In genomic region chr9:37451628-37452027, GRCh38 we compare ENCODE assay signal across 24 cellular contexts. TPM values are rescaled to one million over a fixed set of nuclear protein-coding genes. Genes with fewer than 3 reads are reported as not detected.
DNase-seq lines count a peak whose midpoint lies in the region; ATAC-seq and TF ChIP-seq lines count a peak whose summit lies in the region.
"Had no signal": no experiment of that assay in that cellular context is flagged by ENCODE, and none has a peak within 500 bp of the region (broad histone marks: within the 10 kb centered on the region; RNA-seq: fewer than 3 reads in every experiment).

No MANE protein-coding gene starts in this region.

- 71 to 86% (median 84%) methylated on average over 3 of the region's 3 CpGs for WGBS in heart left ventricle, 4 donors

- ATAC-seq in heart left ventricle (no peak), HG02678 (IDR thresholded peaks at IDR 0.05; ENCODE audit: unreplicated experiment) (no peak)
- no peak for ATAC-seq in activated T-helper 17 cell treated with anti-CD3 and anti-CD28 coated beads, Interleukin-2, amount 50 U/mL, for 72 hours (replicated peaks)
- ATAC-seq: HepG2 had no signal

- H3K4me3 Mint-ChIP-seq in activated T-helper 17 cell treated with anti-CD3 and anti-CD28 coated beads, Interleukin-2, amount 50 U/mL, for 72 hours, result no peak overlapping the region
- no peak overlapping the region for H3K4me3 Mint-ChIP-seq in mesothelial cell of epicardium
- H3K4me3 Mint-ChIP-seq: CD4-positive, CD25-positive, alpha-beta regulatory T cell had no signal

- TF ChIP-seq POLR2A in heart left ventricle (IDR thresholded peaks at IDR 0.05), result no peak

- H3K36me3 ChIP-seq in cardiac muscle cell (peaks cover 6% of the 10 kb centered on the region), heart left ventricle (peaks cover 0 to 26% (median 4%) of the 10 kb centered on the region in 9 donors), stomach smooth muscle (ENCODE audit: control insufficient read depth in 2 of 2, insufficient read depth in 2 of 2, low read length in 2 of 2) (peaks cover 3% of the 10 kb centered on the region in 2 donors)

- no peak for DNase-seq in cardiac muscle cell (ENCODE audit: low read depth in 1 of 2, low spot score in 1 of 2)
- no peak for DNase-seq in heart left ventricle
- DNase-seq in mesothelial cell of epicardium (ENCODE audit: low spot score in 2 of 2, unreplicated experiment in 2 of 2), result no peak
- DNase-seq in middle frontal gyrus (ENCODE audit: extremely low spot score, low spot score), result no peak
- DNase-seq in NCI-H2081 (lab: John Stamatoyannopoulos, UW), result no peak
- DNase-seq: 8988T; CD4-positive, CD25-positive, alpha-beta regulatory T cell; COR-L47; DMS79 treated with DMSO at 0.1 percent for 48 hours; GM23248; KG1; NCI-H1092 treated with DMSO at 0.1 percent for 48 hours; NCI-H1436 treated with DMSO at 0.1 percent for 48 hours; NCI-H1930; NCI-H2227 treated with DMSO at 0.1 percent for 48 hours; NCI-H510A; SHP77 treated with DMSO at 0.1 percent for 48 hours had no signal

- intact Hi-C loops in heart left ventricle (cut with DNase I), result no loop called here

- peak overlapping the region; percentile 30 for H3K27ac Mint-ChIP-seq in activated T-helper 17 cell treated with anti-CD3 and anti-CD28 coated beads, Interleukin-2, amount 50 U/mL, for 72 hours
- H3K27ac Mint-ChIP-seq in mesothelial cell of epicardium, result peak overlapping the region; percentile 47

- no peaks in the 10 kb centered on the region for H3K9me3 Mint-ChIP-seq in activated T-helper 17 cell treated with anti-CD3 and anti-CD28 coated beads, Interleukin-2, amount 50 U/mL, for 72 hours
- H3K9me3 Mint-ChIP-seq in mesothelial cell of epicardium, result no peaks in the 10 kb centered on the region
- H3K9me3 Mint-ChIP-seq: CD4-positive, CD25-positive, alpha-beta regulatory T cell had no signal

- H3K9ac ChIP-seq in stomach smooth muscle (ENCODE audit: low read length in 2 of 2), result no peak overlapping the region
- H3K9ac ChIP-seq: GM23248 had no signal

- H3K4me3 ChIP-seq in cardiac muscle cell (no peak overlapping the region), heart left ventricle (no peak overlapping the region), stomach smooth muscle (ENCODE audit: low read length in 2 of 2) (no peak overlapping the region)
- H3K4me3 ChIP-seq: GM23248, HAP-1 had no signal

- H3K4me1 ChIP-seq in cardiac muscle cell (ENCODE audit: low read depth) (no peaks in the 10 kb centered on the region), heart left ventricle (peaks cover 0 to 22% (median 3%) of the 10 kb centered on the region in 12 donors), stomach smooth muscle (ENCODE audit: control insufficient read depth, insufficient read depth, low read length) (peaks cover 15% of the 10 kb centered on the region)

- peaks cover 30% of the 10 kb centered on the region for H3K36me3 Mint-ChIP-seq in activated T-helper 17 cell treated with anti-CD3 and anti-CD28 coated beads, Interleukin-2, amount 50 U/mL, for 72 hours (ENCODE audit: low read depth)
- peaks cover 23% of the 10 kb centered on the region for H3K36me3 Mint-ChIP-seq in mesothelial cell of epicardium

- no peak for TF ChIP-seq CTCF in cardiac muscle cell (IDR thresholded peaks at IDR 0.05; ENCODE audit: low read depth, low read length)
- no peak for TF ChIP-seq CTCF in heart left ventricle (IDR thresholded peaks at IDR 0.05)
- no peak for TF ChIP-seq CTCF in mesothelial cell of epicardium (IDR thresholded peaks at IDR 0.05; ENCODE audit: unreplicated experiment)

- peak overlapping the region; percentile 60 for H3K27ac ChIP-seq in cardiac muscle cell
- peak overlapping the region in 1 of 12 donors; percentile 39 for H3K27ac ChIP-seq in heart left ventricle
- H3K27ac ChIP-seq in stomach smooth muscle (ENCODE audit: low read length), result peak overlapping the region; percentile 6
- H3K27ac ChIP-seq: GM23248, HL-60, RWPE1 had no signal

- H3K27me3 ChIP-seq in cardiac muscle cell, result no peaks in the 10 kb centered on the region
- no peaks in the 10 kb centered on the region for H3K27me3 ChIP-seq in heart left ventricle
- H3K27me3 ChIP-seq in stomach smooth muscle (ENCODE audit: control insufficient read depth in 1 of 2, insufficient read depth in 2 of 2, low read length in 2 of 2), result no peaks in the 10 kb centered on the region

- H3K9me3 ChIP-seq in cardiac muscle cell (ENCODE audit: low read depth) (no peaks in the 10 kb centered on the region), heart left ventricle (peaks cover 0 to 11% (median 0%) of the 10 kb centered on the region in 12 donors), stomach smooth muscle (ENCODE audit: control insufficient read depth in 2 of 2, low read length in 2 of 2) (no peaks in the 10 kb centered on the region)
- H3K9me3 ChIP-seq: HAP-1 had no signal

- peaks cover 10% of the 10 kb centered on the region for H3K4me1 Mint-ChIP-seq in activated T-helper 17 cell treated with anti-CD3 and anti-CD28 coated beads, Interleukin-2, amount 50 U/mL, for 72 hours
- peaks cover 25% of the 10 kb centered on the region for H3K4me1 Mint-ChIP-seq in mesothelial cell of epicardium

- H3K27me3 Mint-ChIP-seq in activated T-helper 17 cell treated with anti-CD3 and anti-CD28 coated beads, Interleukin-2, amount 50 U/mL, for 72 hours, result no peaks in the 10 kb centered on the region
- H3K27me3 Mint-ChIP-seq in mesothelial cell of epicardium (ENCODE audit: low read depth), result no peaks in the 10 kb centered on the region
- H3K27me3 Mint-ChIP-seq: CD4-positive, CD25-positive, alpha-beta regulatory T cell had no signal

RNA-seq across cellular contexts. Expression of gene ZBTB5, which starts 13.6 kb away (rescaled TPM):
- total RNA-seq in cardiac muscle cell (16.2 and 24.9 TPM in 2 replicates), heart left ventricle (1 to 10 TPM; 5.2 to 8.0 (median 6.3) TPM), mesothelial cell of epicardium (34.2 to 35.3 TPM (median 35.2 TPM) in 3 replicates)
- polyA plus RNA-seq in cardiac muscle cell (6.7 and 10.9 TPM in 2 replicates), heart left ventricle (1 to 10 TPM; 1.8 to 7.4 TPM)
- 10 to 100 TPM in 1 of 2 donors, 1 to 10 TPM in 1; 7.7 to 13.8 TPM for total RNA-seq in activated T-helper 17 cell treated with anti-CD3 and anti-CD28 coated beads, Interleukin-2, amount 50 U/mL, for 72 hours

RNA-seq across cellular contexts. Expression of gene GRHPR, which starts 29.1 kb away (rescaled TPM):
- total RNA-seq in cardiac muscle cell (335 and 376 TPM in 2 replicates), heart left ventricle (100 to 1,000 TPM in 8 of 9 donors, 10 to 100 TPM in 1; 94.9 to 209 (median 111) TPM), mesothelial cell of epicardium (99.5 to 106 TPM (median 102 TPM) in 3 replicates)
- polyA plus RNA-seq in cardiac muscle cell (252 and 280 TPM in 2 replicates), heart left ventricle (100 to 1,000 TPM in 1 of 2 donors, 10 to 100 TPM in 1; 91.0 to 134 TPM)
- total RNA-seq in activated T-helper 17 cell treated with anti-CD3 and anti-CD28 coated beads, Interleukin-2, amount 50 U/mL, for 72 hours, result 10 to 100 TPM; 46.4 to 47.0 TPM

RNA-seq across cellular contexts. Expression of gene POLR1E, which starts 34.1 kb away (rescaled TPM):
- 15.1 and 18.2 TPM in 2 replicates for total RNA-seq in cardiac muscle cell
- polyA plus RNA-seq in cardiac muscle cell, result 7.6 and 7.8 TPM in 2 replicates
- total RNA-seq in heart left ventricle, result 10 to 100 TPM; 11.2 to 24.8 (median 12.8) TPM
- 10 to 100 TPM in 1 of 2 donors, 1 to 10 TPM in 1; 6.9 to 27.0 TPM for polyA plus RNA-seq in heart left ventricle
- 10 to 100 TPM; 57.3 to 65.1 TPM for total RNA-seq in activated T-helper 17 cell treated with anti-CD3 and anti-CD28 coated beads, Interleukin-2, amount 50 U/mL, for 72 hours
- 24.9 to 27.3 TPM (median 26.1 TPM) in 3 replicates for total RNA-seq in mesothelial cell of epicardium
